ENCODE assay signal across 14 cellular contexts in the genomic region with DNA sequence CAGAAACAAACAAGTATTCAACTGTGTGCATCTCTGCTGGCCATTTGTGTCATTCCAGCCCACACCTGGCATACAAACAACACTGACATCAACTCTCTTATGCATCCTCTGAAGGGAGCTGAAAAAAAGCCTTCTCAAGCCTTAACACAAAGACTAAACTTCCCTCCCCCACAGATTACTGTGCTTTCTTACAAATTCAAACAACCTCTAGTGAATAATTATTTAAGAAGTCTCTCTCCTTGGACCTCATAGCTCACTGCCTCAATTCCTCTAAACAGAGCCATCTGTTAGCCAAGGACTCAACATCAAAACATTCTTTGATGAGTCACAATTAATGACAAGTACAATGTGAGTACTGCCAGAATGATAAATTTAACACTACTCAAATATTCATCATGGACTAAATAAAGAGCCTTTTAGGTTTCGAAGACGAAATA.
A peak's percentile ranks its signal among the peaks of the same experiment; 100 is the strongest.
DNase-seq lines count a peak whose midpoint lies in the region; ATAC-seq and TF ChIP-seq lines count a peak whose summit lies in the region.
"Had no signal": no experiment of that assay in that cellular context is flagged by ENCODE, and none has a peak within 500 bp of the region (broad histone marks: within the 10 kb centered on the region; RNA-seq: fewer than 3 reads in every experiment).

No MANE protein-coding gene starts in this region.

- TF ChIP-seq CTCF in AG09309 (IDR thresholded peaks at IDR 0.05; ENCODE audit: control insufficient read depth, insufficient read depth, low read depth, low read length, missing control alignments) = no peak
- TF ChIP-seq CTCF in HFFc6 (IDR thresholded peaks at IDR 0.05) = no peak
- no peak for TF ChIP-seq CTCF in cardiac fibroblast (IDR thresholded peaks at IDR 0.05; ENCODE audit: low read depth, low read length)

- H3K4me3 Mint-ChIP-seq in HFFc6 = peak overlapping the region; percentile 25
- H3K4me3 Mint-ChIP-seq in stimulated activated memory B cell treated with anti-CD40 and anti-IgM and Interleukin-4, amounts not matched to agents 10 μg/mL and 1 μg/mL and 100 μg/mL, for 72 hours = no peak overlapping the region

- no peak overlapping the region for H3K4me3 ChIP-seq in AG09309 (ENCODE audit: control insufficient read depth, low read depth, low read length)
- H3K4me3 ChIP-seq in cardiac fibroblast (replicated peaks in 1 of 2; ENCODE audit: low read depth in 2 of 2, low read length in 2 of 2) = no peak overlapping the region
- H3K4me3 ChIP-seq: ovary had no signal

- DNase-seq in AG09309 (ENCODE audit: low read depth) (peak; percentile 57), HFFc6 (peak; percentile 67), cardiac fibroblast (ENCODE audit: low read depth in 2 of 2) (peak; percentile 51 to 82), kidney tubule cell (ENCODE audit: low spot score) (peak; percentile 94)
- DNase-seq: activated CD4-positive, alpha-beta T cell treated with anti-CD3 and anti-CD28 coated beads for 1 hour; effector memory CD4-positive, alpha-beta T cell; islet precursor cell; KBM-7; ovary; SIG-M5 had no signal

- H3K9me3 Mint-ChIP-seq in HFFc6 = no peaks in the 10 kb centered on the region
- peaks cover 2% of the 10 kb centered on the region for H3K9me3 Mint-ChIP-seq in stimulated activated memory B cell treated with anti-CD40 and anti-IgM and Interleukin-4, amounts not matched to agents 10 μg/mL and 1 μg/mL and 100 μg/mL, for 72 hours

- no peaks in the 10 kb centered on the region for H3K36me3 Mint-ChIP-seq in HFFc6 (ENCODE audit: low read depth)
- no peaks in the 10 kb centered on the region for H3K36me3 Mint-ChIP-seq in stimulated activated memory B cell treated with anti-CD40 and anti-IgM and Interleukin-4, amounts not matched to agents 10 μg/mL and 1 μg/mL and 100 μg/mL, for 72 hours

- no peak overlapping the region for H3K27ac Mint-ChIP-seq in HFFc6
- no peak overlapping the region for H3K27ac Mint-ChIP-seq in stimulated activated memory B cell treated with anti-CD40 and anti-IgM and Interleukin-4, amounts not matched to agents 10 μg/mL and 1 μg/mL and 100 μg/mL, for 72 hours

- peaks cover 9% of the 10 kb centered on the region for H3K27me3 Mint-ChIP-seq in HFFc6 (ENCODE audit: insufficient read depth)
- H3K27me3 Mint-ChIP-seq in stimulated activated memory B cell treated with anti-CD40 and anti-IgM and Interleukin-4, amounts not matched to agents 10 μg/mL and 1 μg/mL and 100 μg/mL, for 72 hours = peaks cover 28% of the 10 kb centered on the region

- peaks cover 36% of the 10 kb centered on the region for H3K4me1 Mint-ChIP-seq in HFFc6 (ENCODE audit: low read depth)
- no peaks in the 10 kb centered on the region for H3K4me1 Mint-ChIP-seq in stimulated activated memory B cell treated with anti-CD40 and anti-IgM and Interleukin-4, amounts not matched to agents 10 μg/mL and 1 μg/mL and 100 μg/mL, for 72 hours

- ATAC-seq in GM19455 (IDR thresholded peaks at IDR 0.05; ENCODE audit: unreplicated experiment) (no peak), HG03432 (IDR thresholded peaks at IDR 0.05; ENCODE audit: unreplicated experiment) (no peak), GM21737 (IDR thresholded peaks at IDR 0.05; ENCODE audit: unreplicated experiment) (no peak)
- no peak for ATAC-seq in stimulated activated memory B cell treated with anti-CD40 and anti-IgM and Interleukin-4, amounts not matched to agents 10 μg/mL and 1 μg/mL and 100 μg/mL, for 72 hours
